25 cellular contexts compared by ENCODE assay signal in the genomic region with DNA sequence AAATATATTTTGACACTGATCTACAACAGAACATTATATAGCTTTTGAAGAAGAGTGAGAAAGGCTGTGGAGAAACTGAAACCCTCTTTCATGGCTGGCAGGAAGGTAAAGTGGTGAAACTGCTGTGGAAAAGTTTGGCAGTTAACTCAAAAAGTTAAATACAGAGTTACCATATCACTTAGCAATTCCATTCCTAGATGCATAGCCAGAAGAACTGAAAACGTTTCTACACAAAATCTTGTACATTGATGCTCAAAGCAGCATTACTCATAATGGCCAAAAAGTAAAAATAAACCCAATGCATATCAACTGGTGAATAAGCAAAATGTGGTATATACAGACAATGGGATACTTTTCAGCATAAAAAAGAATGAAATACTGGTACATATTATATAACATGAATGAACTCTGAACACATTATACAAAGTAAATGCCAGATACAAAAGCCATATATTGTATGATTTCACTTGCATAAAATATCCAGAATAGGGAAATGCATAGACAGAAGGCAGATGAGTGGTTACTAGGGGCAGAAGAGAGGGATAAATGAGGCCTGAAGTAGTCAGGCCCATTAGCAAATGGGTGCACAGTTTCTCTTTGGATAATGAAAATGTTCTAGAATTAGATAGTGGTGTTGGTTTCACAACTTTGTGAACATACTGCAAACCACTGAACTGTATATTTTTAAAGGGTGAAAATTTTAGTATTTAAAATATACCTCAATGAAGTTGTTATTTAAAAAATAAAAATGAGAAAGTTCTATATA.
"Had no signal": no experiment of that assay in that cellular context is flagged by ENCODE, and none has a peak within 500 bp of the region (broad histone marks: within the 10 kb centered on the region; RNA-seq: fewer than 3 reads in every experiment).

No MANE protein-coding gene starts in this region.

- H3K27ac ChIP-seq: adrenal gland, SJCRH30, VCaP had no signal

- ATAC-seq: activated CD8-positive, alpha-beta T cell treated with anti-CD3 and anti-CD28 coated beads for 36 hours; activated T-cell treated with anti-CD3 and anti-CD28 coated beads, Interleukin-2, amount 50 U/mL, for 72 hours; Panc1 had no signal

- H3K9me3 ChIP-seq: adrenal gland, SJCRH30, SK-N-SH had no signal

- H3K9me3 Mint-ChIP-seq: activated CD8-positive, alpha-beta T cell treated with anti-CD3 and anti-CD28 coated beads for 36 hours; activated T-cell treated with anti-CD3 and anti-CD28 coated beads, Interleukin-2, amount 50 U/mL, for 72 hours had no signal

- H3K4me1 ChIP-seq: adrenal gland, SJCRH30 had no signal

- H3K4me3 ChIP-seq: adrenal gland, SJCRH30 had no signal

- H3K36me3 ChIP-seq: adrenal gland, SJCRH30 had no signal

- H3K27me3 ChIP-seq: adrenal gland, SJCRH30 had no signal

- DNase-seq: activated CD4-positive, alpha-beta T cell treated with anti-CD3 and anti-CD28 coated beads, Interleukin-2, amount 50 U/mL, for 1 hour; activated CD4-positive, CD25-positive, alpha-beta regulatory T cell; activated CD8-positive, alpha-beta memory T cell treated with anti-CD3 and anti-CD28 coated beads, Interleukin-2, amount 50 U/mL, for 4 hours; activated CD8-positive, alpha-beta T cell treated with anti-CD3 and anti-CD28 coated beads for 36 hours; activated naive CD4-positive, alpha-beta T cell treated with anti-CD3 and anti-CD28 coated beads, Interleukin-2, amount 50 U/mL, for 16 hours; activated naive CD8-positive, alpha-beta T cell treated with anti-CD3 and anti-CD28 coated beads, Interleukin-2, amount 10 ng/mL, durations not matched to agents 7 days and 5 days; activated T-cell treated with anti-CD3 and anti-CD28 coated beads, Interleukin-2, amount 50 U/mL, for 72 hours; adrenal gland; anterior cingulate cortex; KG1; MV-4-11; NCI-H1092 treated with DMSO at 0.1 percent for 48 hours; NCI-H1436; NCI-H1694 treated with DMSO at 0.1 percent for 48 hours; NCI-H2029 treated with DMSO at 0.1 percent for 48 hours; NCI-H446; NCI-H524; Right ventricle myocardium superior; RPMI8226; SJCRH30; SK-N-SH; T-helper 1 cell had no signal

- H3K4me2 ChIP-seq: SK-N-SH had no signal

- H3K27ac Mint-ChIP-seq: activated CD8-positive, alpha-beta T cell treated with anti-CD3 and anti-CD28 coated beads for 36 hours; activated naive CD8-positive, alpha-beta T cell treated with anti-CD3 and anti-CD28 coated beads, Interleukin-2, amount 10 ng/mL, durations not matched to agents 7 days and 5 days; activated T-cell treated with anti-CD3 and anti-CD28 coated beads, Interleukin-2, amount 50 U/mL, for 72 hours had no signal

- H3K27me3 Mint-ChIP-seq: activated CD8-positive, alpha-beta T cell treated with anti-CD3 and anti-CD28 coated beads for 36 hours; activated naive CD8-positive, alpha-beta T cell treated with anti-CD3 and anti-CD28 coated beads, Interleukin-2, amount 10 ng/mL, durations not matched to agents 7 days and 5 days had no signal

- FAIRE-seq: bronchial epithelial cell had no signal

- H3K4me3 Mint-ChIP-seq: activated CD8-positive, alpha-beta T cell treated with anti-CD3 and anti-CD28 coated beads for 36 hours; activated naive CD8-positive, alpha-beta T cell treated with anti-CD3 and anti-CD28 coated beads, Interleukin-2, amount 10 ng/mL, durations not matched to agents 7 days and 5 days had no signal

- H3K9ac ChIP-seq: SK-N-SH had no signal
